19 cellular contexts compared by ENCODE assay signal in the genomic region with DNA sequence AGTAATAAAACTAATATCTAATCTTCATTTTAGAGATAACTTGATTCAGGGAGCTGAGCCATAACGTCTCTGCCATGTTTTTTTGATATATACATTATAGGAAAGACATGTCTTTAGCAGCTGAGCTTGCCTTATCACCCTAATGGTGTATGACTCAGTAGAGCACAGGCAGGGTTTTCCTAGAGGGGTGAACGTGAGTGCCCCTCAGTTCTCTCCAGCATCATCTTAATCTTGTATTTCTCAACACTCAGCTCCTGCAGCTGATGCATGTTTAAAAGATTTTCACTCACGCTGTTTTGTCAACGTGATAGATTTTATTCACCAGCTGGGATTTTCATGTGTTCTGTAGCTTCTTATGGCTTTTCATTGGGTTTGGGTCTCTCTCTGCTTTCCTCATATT.
"Had no signal": no experiment of that assay in that cellular context is flagged by ENCODE, and none has a peak within 500 bp of the region (broad histone marks: within the 10 kb centered on the region; RNA-seq: fewer than 3 reads in every experiment).

No MANE protein-coding gene starts in this region.

- DNase-seq: cortex of kidney; dorsolateral prefrontal cortex; effector CD8-positive, alpha-beta T cell; heart right ventricle; hypothalamus; islet precursor cell; mucosa of descending colon; naive thymus-derived CD8-positive, alpha-beta T cell; psoas muscle; retina; right lobe of liver; stimulated activated CD4-positive, alpha-beta T cell treated with anti-CD3 and anti-CD28 coated beads, Interleukin-12 subunit alpha, Interleukin-12 subunit beta, amount 100 ng/mL, for 4 hours; stimulated activated naive CD4-positive, alpha-beta T cell; stomach; trophoblast cell had no signal

- H3K27me3 ChIP-seq: dorsolateral prefrontal cortex, heart right ventricle, neutrophil, right lobe of liver, stomach had no signal

- H3K4me3 ChIP-seq: dorsolateral prefrontal cortex, heart right ventricle, mucosa of descending colon, psoas muscle, right lobe of liver, skin epidermis, stomach had no signal

- H3K9me3 ChIP-seq: mucosa of descending colon, neutrophil, psoas muscle, right lobe of liver, stomach had no signal

- H3K36me3 ChIP-seq: heart right ventricle, neutrophil, right lobe of liver, stomach had no signal

- ATAC-seq: esophagus mucosa; heart right ventricle; left lobe of liver; mucosa of descending colon; naive thymus-derived CD8-positive, alpha-beta T cell; psoas muscle; right lobe of liver had no signal

- H3K4me1 ChIP-seq: heart right ventricle, psoas muscle, right lobe of liver, stomach had no signal
